10 cellular contexts compared by ENCODE assay signal in the genomic region with DNA sequence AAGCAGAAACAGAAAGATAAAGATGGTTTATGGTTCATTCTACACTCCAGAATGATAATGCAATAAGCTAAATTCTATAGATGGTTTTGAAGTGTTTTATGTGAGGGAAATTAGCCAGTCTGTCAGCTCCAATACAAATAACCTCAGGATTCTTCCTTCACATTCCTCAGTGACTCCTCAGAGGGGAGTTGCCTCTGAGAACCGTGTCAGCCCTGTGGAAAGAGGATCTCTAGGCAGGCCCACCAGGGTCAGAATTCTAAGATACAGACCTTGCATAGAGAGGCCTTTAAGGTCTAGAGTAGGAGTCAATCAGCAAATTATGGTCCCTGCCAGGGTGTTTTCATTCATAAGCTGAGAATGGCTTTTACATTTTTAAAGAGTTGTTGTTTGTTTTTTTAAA. TPM values are rescaled to one million over a fixed set of nuclear protein-coding genes. Genes with fewer than 3 reads are reported as not detected.
DNase-seq lines count a peak whose midpoint lies in the region; ATAC-seq and TF ChIP-seq lines count a peak whose summit lies in the region.
"Had no signal": no experiment of that assay in that cellular context is flagged by ENCODE, and none has a peak within 500 bp of the region (broad histone marks: within the 10 kb centered on the region; RNA-seq: fewer than 3 reads in every experiment).

No MANE protein-coding gene starts in this region.

- no peak for ATAC-seq in left ventricle myocardium superior

- no peak overlapping the region for H3K4me3 Mint-ChIP-seq in mesothelial cell of epicardium

- no peak overlapping the region for H3K4me3 ChIP-seq in left ventricle myocardium inferior
- no peak overlapping the region for H3K4me3 ChIP-seq in vagina

- H3K27me3 ChIP-seq in left ventricle myocardium inferior (ENCODE audit: low read depth), result no peaks in the 10 kb centered on the region
- H3K27me3 ChIP-seq in vagina, result no peaks in the 10 kb centered on the region

- H3K36me3 ChIP-seq in left ventricle myocardium inferior (no peaks in the 10 kb centered on the region), vagina (no peaks in the 10 kb centered on the region)

- TF ChIP-seq CTCF in left ventricle myocardium inferior (IDR thresholded peaks at IDR 0.05; ENCODE audit: borderline replicate concordance) (no peak), mesothelial cell of epicardium (IDR thresholded peaks at IDR 0.05; ENCODE audit: unreplicated experiment) (no peak), vagina (IDR thresholded peaks at IDR 0.05) (no peak)

- TF ChIP-seq POLR2A in vagina (IDR thresholded peaks at IDR 0.05) (no peak), erythroblast (IDR thresholded peaks at IDR 0.05; ENCODE audit: low read length) (no peak)

- no peaks in the 10 kb centered on the region for H3K9me3 Mint-ChIP-seq in mesothelial cell of epicardium

- no peaks in the 10 kb centered on the region for H3K36me3 Mint-ChIP-seq in mesothelial cell of epicardium

- H3K27ac Mint-ChIP-seq in mesothelial cell of epicardium, result peak overlapping the region; percentile 90

- H3K4me1 ChIP-seq in left ventricle myocardium inferior, result peaks cover 76% of the 10 kb centered on the region
- peaks cover 75% of the 10 kb centered on the region for H3K4me1 ChIP-seq in vagina

- no peaks in the 10 kb centered on the region for H3K27me3 Mint-ChIP-seq in mesothelial cell of epicardium (ENCODE audit: low read depth)

- DNase-seq in left ventricle myocardium inferior (no peak), left ventricle myocardium superior (no peak), dedifferentiated amniotic fluid mesenchymal stem cell (ENCODE audit: extremely low spot score) (peak; percentile 74), mesothelial cell of epicardium (ENCODE audit: low spot score in 2 of 2, unreplicated experiment in 2 of 2) (no peak), vagina (ENCODE audit: extremely low spot score in 2 of 2) (no peak), erythroblast (lab: John Stamatoyannopoulos, UW) (no peak), NOMO-1 treated with DMSO at 0.1 percent for 48 hours (lab: John Stamatoyannopoulos, UW; ENCODE audit: unreplicated experiment) (no peak)
- DNase-seq in activated effector memory CD4-positive, alpha-beta T cell treated with anti-CD3 and anti-CD28 coated beads, Interleukin-2, amount 50 U/mL, for 16 hours, result no peak
- DNase-seq: Karpas-422, SHP77 treated with DMSO at 0.1 percent for 48 hours had no signal

- intact Hi-C loops in left ventricle myocardium inferior (cut with micrococcal nuclease), result no loop called here
- intact Hi-C loops in left ventricle myocardium superior (cut with micrococcal nuclease), result no loop called here
- intact Hi-C loops in vagina (cut with DNase I), result no loop called here

- H3K4me1 Mint-ChIP-seq in mesothelial cell of epicardium, result peaks cover 56% of the 10 kb centered on the region

- H3K27ac ChIP-seq in left ventricle myocardium inferior (replicated peaks) (peak overlapping the region; percentile 85), vagina (peak overlapping the region; percentile 68)

- H3K9me3 ChIP-seq in left ventricle myocardium inferior (replicated peaks) (no peaks in the 10 kb centered on the region), vagina (no peaks in the 10 kb centered on the region)

RNA-seq across cellular contexts. Expression of a gene that starts 26.6 kb away (rescaled TPM):
- total RNA-seq in left ventricle myocardium inferior (27.5 TPM), left ventricle myocardium superior (30.3 TPM), mesothelial cell of epicardium (33.5 to 36.1 TPM (median 34.5 TPM) in 3 replicates), vagina (18.9 TPM)
